9 cellular contexts compared by ENCODE assay signal in the genomic region with DNA sequence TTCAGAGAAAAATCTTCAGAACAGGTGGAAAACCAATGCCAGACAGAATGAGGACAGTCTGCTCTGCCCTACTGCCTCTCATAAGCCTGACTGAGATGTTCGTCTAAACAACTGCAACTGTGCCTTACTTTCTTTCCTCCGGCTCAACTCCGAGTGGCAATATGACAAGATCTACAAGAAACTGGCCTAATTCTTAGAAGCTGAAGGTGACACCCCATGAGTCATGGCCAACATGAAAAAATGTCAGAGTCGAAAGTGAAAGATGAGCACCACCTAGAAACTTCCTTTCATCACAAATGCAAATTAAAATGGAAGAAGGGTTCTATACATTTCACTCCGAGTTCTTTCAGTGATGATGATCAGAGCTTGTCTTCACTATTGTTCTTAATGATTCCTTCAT. TPM values are rescaled to one million over a fixed set of nuclear protein-coding genes. Genes with fewer than 3 reads are reported as not detected.
DNase-seq lines count a peak whose midpoint lies in the region; ATAC-seq, FAIRE-seq and TF ChIP-seq lines count a peak whose summit lies in the region.
"Had no signal": no experiment of that assay in that cellular context is flagged by ENCODE, and none has a peak within 500 bp of the region (broad histone marks: within the 10 kb centered on the region; RNA-seq: fewer than 3 reads in every experiment).

No MANE protein-coding gene starts in this region.

- H3K27ac ChIP-seq in Peyer's patch: peak overlapping the region; percentile 0 to 60 (median 26)

- H3K9me3 ChIP-seq in Peyer's patch: no peaks in the 10 kb centered on the region

- TF ChIP-seq CTCF in Peyer's patch (IDR thresholded peaks at IDR 0.05) (no peak), astrocyte of the spinal cord (IDR thresholded peaks at IDR 0.05; ENCODE audit: low read depth, low read length) (no peak), D721Med (IDR thresholded peaks at IDR 0.05; ENCODE audit: insufficient read depth, missing control alignments) (no peak)

- ATAC-seq in GM18499 (IDR thresholded peaks at IDR 0.05; ENCODE audit: insufficient read depth, unreplicated experiment): peak; percentile 71
- peak; percentile 80 for ATAC-seq in HG02763 (IDR thresholded peaks at IDR 0.05; ENCODE audit: unreplicated experiment)
- ATAC-seq in HG02840 (IDR thresholded peaks at IDR 0.05; ENCODE audit: low FRiP score, unreplicated experiment): no peak

- in situ Hi-C loops in astrocyte of the spinal cord (cut with HindIII; ENCODE audit: low sequenced_read_pairs): no loop called here

- peaks cover 0 to 22% (median 0%) of the 10 kb centered on the region in 3 donors for H3K36me3 ChIP-seq in Peyer's patch

- H3K27me3 ChIP-seq in Peyer's patch: no peaks in the 10 kb centered on the region

- peaks cover 0 to 18% (median 8%) of the 10 kb centered on the region in 4 donors for H3K4me1 ChIP-seq in Peyer's patch

- FAIRE-seq in D721Med (lab: Jason Lieb, UNC): no peak
- FAIRE-seq: endothelial cell of umbilical vein had no signal

- DNase-seq in Peyer's patch (peak in 1 of 3 donors; percentile 24), astrocyte of the spinal cord (ENCODE audit: low read depth, low spot score) (peak; percentile 20), D721Med (ENCODE audit: insufficient read length, low spot score) (no peak), kidney glomerular epithelial cell (lab: John Stamatoyannopoulos, UW) (no peak)
- DNase-seq in stimulated activated CD8-positive, alpha-beta memory T cell treated with anti-CD3 and anti-CD28 coated beads, Interleukin-12 subunit alpha, Interleukin-12 subunit beta, amount 100 ng/mL, for 4 hours (ENCODE audit: low read depth): peak; percentile 18

- TF ChIP-seq POLR2A in Peyer's patch (IDR thresholded peaks at IDR 0.05): no peak

- H3K4me3 ChIP-seq in Peyer's patch (no peak overlapping the region), astrocyte of the spinal cord (ENCODE audit: low read depth, low read length) (no peak overlapping the region)

RNA-seq across cellular contexts. Expression of gene PCYT1A, which starts 12.9 kb away (rescaled TPM):
- 100 to 1,000 TPM; 168 to 211 (median 177) TPM for total RNA-seq in Peyer's patch

RNA-seq across cellular contexts. Expression of gene DYNLT2B, which starts 43.5 kb away (rescaled TPM):
- total RNA-seq in Peyer's patch: 1 to 10 TPM in 2 of 4 donors, not detected in 2; 2.3 to 6.0 TPM

RNA-seq across cellular contexts. Expression of gene SLC51A, which starts 58.3 kb away (rescaled TPM):
- 100 to 1,000 TPM in 3 of 4 donors, 10 to 100 TPM in 1; 25.6 to 284 (median 204) TPM for total RNA-seq in Peyer's patch
- total RNA-seq: endothelial cell of umbilical vein had no signal

Comparison
In these comparisons a context has a peak if more than half of its experiments do, and no peak if none do; other contexts are left out.
1. DNase-seq: peak in astrocyte of the spinal cord (single experiment) and stimulated activated CD8-positive, alpha-beta memory T cell treated with anti-CD3 and anti-CD28 coated beads, Interleukin-12 subunit alpha, Interleukin-12 subunit beta, amount 100 ng/mL, for 4 hours (single experiment); none in D721Med (single experiment) and kidney glomerular epithelial cell (single experiment).